Comparison of ENCODE assay signal across 28 cellular contexts in the genomic region with DNA sequence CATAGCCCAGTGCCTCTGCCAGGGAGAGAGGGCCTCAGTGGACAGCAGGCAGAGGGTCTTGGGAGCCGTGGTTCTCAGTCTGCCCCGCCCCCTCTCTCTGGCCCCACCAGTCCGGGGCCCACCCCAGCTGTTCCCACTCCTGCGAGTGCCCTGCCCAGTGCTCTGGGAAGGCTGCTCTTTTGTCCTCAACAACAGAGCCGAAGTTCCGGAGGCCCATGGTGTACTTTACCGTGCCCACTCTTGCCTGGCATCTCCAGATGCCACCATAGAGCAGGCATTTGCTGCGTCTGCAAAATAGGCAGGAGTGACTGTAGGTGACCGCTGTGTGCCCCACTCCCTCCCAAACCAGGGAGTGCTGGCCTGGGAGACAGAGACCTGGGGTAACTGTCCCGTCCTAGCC.
"Had no signal": no experiment of that assay in that cellular context is flagged by ENCODE, and none has a peak within 500 bp of the region (broad histone marks: within the 10 kb centered on the region; RNA-seq: fewer than 3 reads in every experiment).

No MANE protein-coding gene starts in this region.

- H3K4me1 ChIP-seq: body of pancreas, breast epithelium, Peyer's patch, SJSA1 had no signal

- H3K36me3 ChIP-seq: breast epithelium, Peyer's patch, SJSA1 had no signal

- H3K4me3 ChIP-seq: body of pancreas, breast epithelium, Peyer's patch, SJSA1 had no signal

- H3K27ac ChIP-seq: body of pancreas, breast epithelium, KMS-11, Peyer's patch, RWPE1, SJSA1 had no signal

- H3K9me3 ChIP-seq: body of pancreas, breast epithelium, Peyer's patch, SJSA1, SK-N-SH had no signal

- ATAC-seq: activated CD8-positive, alpha-beta T cell treated with anti-CD3 and anti-CD28 coated beads for 36 hours; body of pancreas; PC-3 had no signal

- DNase-seq: activated CD4-positive, alpha-beta T cell treated with anti-CD3 and anti-CD28 coated beads, Interleukin-2, amount 10 ng/mL, durations not matched to agents 24 days and 14 days; activated CD4-positive, alpha-beta T cell treated with anti-CD3 and anti-CD28 coated beads, Interleukin-2, amount 50 U/mL, for 4 hours; activated CD8-positive, alpha-beta T cell treated with anti-CD3 and anti-CD28 coated beads for 36 hours; activated gamma-delta T cell; activated naive CD4-positive, alpha-beta T cell treated with Interleukin-2 at 50 U/mL for 16 hours; activated naive CD8-positive, alpha-beta T cell treated with anti-CD3 and anti-CD28 coated beads, Interleukin-2, amount 10 ng/mL, durations not matched to agents 7 days and 5 days; activated T-cell treated with anti-CD3 and anti-CD28 coated beads, Interleukin-2, amount 50 U/mL, for 24 hours; amygdala; body of pancreas; MM.1S; MV-4-11; NCI-H1092; NCI-H1436 treated with DMSO at 0.1 percent for 48 hours; NCI-H1694 treated with DMSO at 0.1 percent for 48 hours; NCI-H2029; NCI-H345; NCI-H524 treated with DMSO at 0.1 percent for 48 hours; NK-92 treated with Interleukin-12 subunit alpha and Interleukin-12 subunit beta, amount 100 ng/mL, for 24 hours; PC-3; Peyer's patch; SHP77; SK-N-SH had no signal

- H3K9ac ChIP-seq: KMS-11, SK-N-SH had no signal

- FAIRE-seq: astrocyte, TTC549 had no signal

- H3K27me3 ChIP-seq: body of pancreas, breast epithelium, Peyer's patch had no signal
